8 cellular contexts compared by ENCODE assay signal in the genomic region with DNA sequence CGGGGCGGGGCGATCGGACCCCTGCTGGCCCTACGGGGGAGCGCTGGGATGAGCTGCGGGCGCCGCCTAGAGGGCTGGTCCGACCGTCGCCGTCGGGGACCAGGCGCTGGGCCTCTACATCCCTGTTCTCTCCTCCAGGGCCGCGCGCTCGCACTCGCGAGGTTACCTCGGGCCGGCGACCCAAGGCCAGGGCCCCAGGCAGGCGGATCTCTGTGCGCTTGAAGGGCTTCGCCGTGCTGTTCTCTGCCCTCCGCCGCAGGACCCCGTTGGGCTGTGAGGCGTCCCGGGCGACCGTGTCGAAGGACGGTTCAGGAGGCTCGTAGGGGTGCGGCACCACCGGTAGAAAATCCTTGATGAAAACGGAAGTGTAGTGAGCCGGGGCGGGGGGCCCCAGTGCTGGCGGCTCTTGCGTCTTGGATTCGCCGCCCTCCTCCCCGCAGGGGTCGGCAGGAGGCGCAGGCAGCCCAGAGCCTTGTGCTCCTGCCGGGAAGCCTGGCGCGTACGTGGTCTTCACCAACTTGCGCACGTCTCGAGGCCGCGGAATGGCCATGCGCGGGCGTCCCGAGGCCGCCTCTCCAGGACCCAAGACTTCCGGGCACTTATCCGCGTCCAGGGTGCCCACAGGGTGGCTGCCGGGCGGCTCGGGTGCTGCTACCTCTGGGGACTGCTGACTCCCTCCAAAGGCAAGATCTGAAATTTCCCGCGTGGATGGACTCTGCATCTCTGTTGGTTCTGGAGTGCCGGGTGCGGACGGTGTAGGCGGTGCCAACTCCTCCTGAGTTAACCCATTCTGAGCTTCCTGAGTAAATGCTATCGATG. TPM values are rescaled to one million over a fixed set of nuclear protein-coding genes. Genes with fewer than 3 reads are reported as not detected.
DNase-seq lines count a peak whose midpoint lies in the region; ATAC-seq and TF ChIP-seq lines count a peak whose summit lies in the region.

No MANE protein-coding gene starts in this region.

- CTCF ChIA-PET in AG04449 (lab: Yijun Ruan, JAX), result interaction anchor here (0.5 kb wide), 1 partner anchor 199 kb away, joined by 4 read pairs; no protein-coding TSS in a partner anchor

- H3K79me2 ChIP-seq in OCI-LY3 (ENCODE audit: low read length), result peaks cover 10% of the 10 kb centered on the region

- no peaks in the 10 kb centered on the region for H3K27me3 ChIP-seq in OCI-LY3 (ENCODE audit: low read depth, low read length)
- no peaks in the 10 kb centered on the region for H3K27me3 ChIP-seq in psoas muscle (ENCODE audit: insufficient read depth in 3 of 3, low read length in 2 of 3)

- POLR2A ChIA-PET in AG04449 (lab: Yijun Ruan, JAX), result no interaction called here

- H3K36me3 ChIP-seq in OCI-LY3 (replicated peaks; ENCODE audit: low read depth, low read length), result peaks cover 2% of the 10 kb centered on the region
- H3K36me3 ChIP-seq in psoas muscle (ENCODE audit: insufficient read depth in 1 of 2, low read depth in 1 of 2), result peaks cover 0 to 10% of the 10 kb centered on the region in 2 donors

- WGBS in psoas muscle, 3 donors, result 32 to 34% (median 33%) methylated on average over 64 to 77 of the region's 77 CpGs

- DNase-seq in AG04449 (ENCODE audit: low read depth, low spot score) (no peak), activated T-helper 1 cell treated with Interleukin-2 at 50 U/mL for 16 hours (ENCODE audit: low read depth) (peak; percentile 57), foreskin fibroblast (peak in 1 of 2 donors; percentile 84), psoas muscle (peak; percentile 57 to 82), globus pallidus (ENCODE audit: low spot score) (no peak)

- peak overlapping the region; percentile 92 for H3K4me2 ChIP-seq in OCI-LY3 (ENCODE audit: low read length)

- no peaks in the 10 kb centered on the region for H4K20me1 ChIP-seq in OCI-LY3 (ENCODE audit: insufficient read depth, low read length)

- TF ChIP-seq POLR2A in GM18526 (IDR thresholded peaks at IDR 0.05; ENCODE audit: extremely low read depth, insufficient read length), result peak; percentile 44

- H3K9me3 ChIP-seq in OCI-LY3 (ENCODE audit: insufficient read depth, low read length) (no peaks in the 10 kb centered on the region; the same call in 1 of the 2 replicates), psoas muscle (no peaks in the 10 kb centered on the region)

- H3K4me3 ChIP-seq in AG04449 (ENCODE audit: low read depth, low read length), result peak overlapping the region; percentile 38
- H3K4me3 ChIP-seq in OCI-LY3 (ENCODE audit: low read length), result peak overlapping the region; percentile 84
- H3K4me3 ChIP-seq in foreskin fibroblast (ENCODE audit: low read depth in 1 of 2, low read length in 2 of 2), result peak overlapping the region; percentile 34 to 38
- H3K4me3 ChIP-seq in psoas muscle, result peak overlapping the region; percentile 93

- H2AFZ ChIP-seq in OCI-LY3 (ENCODE audit: low read depth, low read length), result peak overlapping the region; percentile 73

- TF ChIP-seq CTCF in AG04449 (IDR thresholded peaks at IDR 0.05; ENCODE audit: insufficient read depth, low read length, missing control alignments), result peak; percentile 81
- TF ChIP-seq CTCF in OCI-LY3 (IDR thresholded peaks at IDR 0.05; ENCODE audit: low read depth, low read length), result peak; percentile 58
- peak; percentile 44 for TF ChIP-seq CTCF in foreskin fibroblast (IDR thresholded peaks at IDR 0.05; ENCODE audit: low read depth, low read length)
- TF ChIP-seq CTCF in psoas muscle (IDR thresholded peaks at IDR 0.05), result peak; percentile 23

- H3K27ac ChIP-seq in OCI-LY3 (ENCODE audit: low read length), result peak overlapping the region; percentile 57
- peak overlapping the region; percentile 100 for H3K27ac ChIP-seq in psoas muscle

- H3K9ac ChIP-seq in OCI-LY3 (ENCODE audit: low read length), result peak overlapping the region; percentile 86

- ATAC-seq in HG03045 (IDR thresholded peaks at IDR 0.05; ENCODE audit: unreplicated experiment) (peak; percentile 52), psoas muscle (peak in 1 of 4 donors; percentile 7)

- intact Hi-C loops in psoas muscle (cut with DNase I), result loop anchor here in 1 of 2 donors (5.0 kb wide), 1 partner anchor 51 kb away; a partner anchor contains a TSS

- H3K4me1 ChIP-seq in OCI-LY3 (ENCODE audit: low read length) (peaks cover 41% of the 10 kb centered on the region), psoas muscle (peaks cover 59% of the 10 kb centered on the region)

RNA-seq across cellular contexts. Expression of a gene that starts 2.0 kb away (rescaled TPM):
- 10 to 100 TPM; 42.3 to 86.7 (median 67.9) TPM for total RNA-seq in psoas muscle
- 10 to 100 TPM; 15.2 to 31.3 (median 30.1) TPM for polyA plus RNA-seq in psoas muscle

RNA-seq across cellular contexts. Expression of a gene that starts 3.2 kb away (rescaled TPM):
- 1 to 10 TPM in 2 of 4 donors, under 1 TPM in 2; 0.57 to 1.2 (median 0.84) TPM for total RNA-seq in psoas muscle
- under 1 TPM; 0.03 to 0.25 (median 0.25) TPM for polyA plus RNA-seq in psoas muscle

RNA-seq across cellular contexts. Expression of a gene that starts 9.8 kb away (rescaled TPM):
- not detected for total RNA-seq in psoas muscle
- polyA plus RNA-seq in psoas muscle, result under 1 TPM in 1 of 3 donors, not detected in 2; 0.03 TPM

RNA-seq across cellular contexts. Expression of a gene that starts 11.0 kb away (rescaled TPM):
- 10 to 100 TPM in 2 of 4 donors, 1 to 10 TPM in 2; 6.7 to 14.6 (median 10.6) TPM for total RNA-seq in psoas muscle
- polyA plus RNA-seq in psoas muscle, result 10 to 100 TPM; 11.2 to 18.8 (median 18.3) TPM

RNA-seq across cellular contexts. Expression of a gene that starts 46.4 kb away (rescaled TPM):
- total RNA-seq in psoas muscle, result 10 to 100 TPM in 2 of 4 donors, 1 to 10 TPM in 2; 9.0 to 10.7 (median 10.2) TPM
- polyA plus RNA-seq in psoas muscle, result 10 to 100 TPM in 2 of 3 donors, 1 to 10 TPM in 1; 2.6 to 14.5 (median 13.7) TPM

Comparison
In these comparisons a context has a peak if more than half of its experiments do, and no peak if none do; other contexts are left out.
1. DNase-seq: peak in activated T-helper 1 cell treated with Interleukin-2 at 50 U/mL for 16 hours (single experiment) and psoas muscle (2 of 2); none in AG04449 (single experiment) and globus pallidus (single experiment).
2. H3K4me3 ChIP-seq: peak in every context shown above with its lines; median percentile 93 in psoas muscle; 84 in OCI-LY3; 38 in AG04449; 36 in foreskin fibroblast.
3. CTCF ChIP-seq: peak in every context shown above with its lines; median percentile 81 in AG04449; 58 in OCI-LY3; 44 in foreskin fibroblast; 23 in psoas muscle.